ENCODE assay signal across 8 cellular contexts in the genomic region with DNA sequence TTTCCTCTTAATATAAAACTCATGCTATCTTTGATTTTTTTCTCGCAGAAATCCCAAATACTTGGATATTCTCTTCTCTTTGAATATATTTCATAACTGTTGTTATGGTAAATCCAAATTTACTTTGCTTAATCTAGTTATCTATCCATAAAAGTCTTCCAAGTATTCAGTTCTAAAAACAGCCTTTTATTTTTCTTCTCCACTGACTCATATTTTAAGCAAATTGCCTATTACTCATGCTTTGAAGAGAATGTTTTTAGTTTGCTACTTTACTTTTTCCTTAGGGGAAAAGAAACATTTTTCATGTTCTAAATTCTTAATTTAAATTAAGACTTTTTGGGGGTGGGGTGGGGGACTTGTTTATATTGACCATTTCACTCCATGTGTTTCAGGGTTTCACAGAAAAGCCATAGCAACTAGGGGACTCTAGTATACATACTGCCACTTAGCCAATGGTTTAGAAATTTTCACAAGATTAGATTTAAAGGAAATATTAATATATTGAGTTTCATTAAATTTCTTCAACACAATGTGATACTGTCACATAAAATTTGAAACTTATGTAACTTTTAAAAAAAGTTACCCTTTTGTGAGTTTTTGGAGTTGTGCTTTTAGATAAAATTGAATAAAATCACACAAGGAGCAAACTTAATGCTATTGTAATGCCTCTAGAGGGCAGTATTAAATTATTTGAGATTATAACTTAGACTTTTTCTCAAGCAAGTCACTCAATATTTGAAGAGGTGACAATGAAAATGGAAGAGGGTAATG.
DNase-seq lines count a peak whose midpoint lies in the region; ATAC-seq and TF ChIP-seq lines count a peak whose summit lies in the region.

No MANE protein-coding gene starts in this region.

- TF ChIP-seq POLR2A in stomach (IDR thresholded peaks at IDR 0.05), result no peak

- no peaks in the 10 kb centered on the region for H3K36me3 Mint-ChIP-seq in activated T-cell treated with anti-CD3 and anti-CD28 coated beads, Interleukin-2, amount 50 U/mL, for 24 hours (ENCODE audit: low read depth)

- H3K36me3 ChIP-seq in MM.1S (replicated peaks; ENCODE audit: insufficient read depth, low read length), result no peaks in the 10 kb centered on the region
- H3K36me3 ChIP-seq in ascending aorta, result no peaks in the 10 kb centered on the region
- H3K36me3 ChIP-seq in mesendoderm (ENCODE audit: control insufficient read depth, insufficient read depth, low read length), result no peaks in the 10 kb centered on the region
- H3K36me3 ChIP-seq in stomach, result no peaks in the 10 kb centered on the region

- no peak overlapping the region for H3K4ac ChIP-seq in mesendoderm (ENCODE audit: low read depth, low read length)

- H3K4me1 ChIP-seq in MM.1S (ENCODE audit: low read length), result no peaks in the 10 kb centered on the region
- H3K4me1 ChIP-seq in ascending aorta, result no peaks in the 10 kb centered on the region
- H3K4me1 ChIP-seq in mesendoderm (ENCODE audit: control insufficient read depth, low read depth, low read length), result no peaks in the 10 kb centered on the region
- no peaks in the 10 kb centered on the region for H3K4me1 ChIP-seq in stomach

- no peak overlapping the region for H3K18ac ChIP-seq in mesendoderm (ENCODE audit: low read length)

- H3K9ac ChIP-seq in MM.1S (ENCODE audit: low read length) (no peak overlapping the region), mesendoderm (ENCODE audit: low read length) (no peak overlapping the region)

- no peak overlapping the region for H2AFZ ChIP-seq in MM.1S (ENCODE audit: low read length)

- H3K4me2 ChIP-seq in MM.1S (ENCODE audit: low read depth, low read length), result no peak overlapping the region
- no peak overlapping the region for H3K4me2 ChIP-seq in mesendoderm (ENCODE audit: low read length)

- H3K4me3 ChIP-seq in MM.1S (ENCODE audit: low read length), result no peak overlapping the region
- H3K4me3 ChIP-seq in ascending aorta, result no peak overlapping the region
- H3K4me3 ChIP-seq in mesendoderm (ENCODE audit: low read length), result no peak overlapping the region
- no peak overlapping the region for H3K4me3 ChIP-seq in stomach

- H4K5ac ChIP-seq in mesendoderm (ENCODE audit: low read length), result no peak overlapping the region

- no peak overlapping the region for H3K27ac Mint-ChIP-seq in activated T-cell treated with anti-CD3 and anti-CD28 coated beads, Interleukin-2, amount 50 U/mL, for 24 hours

- H3K4me1 Mint-ChIP-seq in activated T-cell treated with anti-CD3 and anti-CD28 coated beads, Interleukin-2, amount 50 U/mL, for 24 hours (ENCODE audit: low read depth), result no peaks in the 10 kb centered on the region

- no peak overlapping the region for H3K23ac ChIP-seq in mesendoderm (ENCODE audit: low read length)

- H3K27me3 ChIP-seq in MM.1S (replicated peaks; ENCODE audit: insufficient read depth, low read length) (no peaks in the 10 kb centered on the region), ascending aorta (no peaks in the 10 kb centered on the region), mesendoderm (ENCODE audit: insufficient read depth, low read length, poor library complexity) (no peaks in the 10 kb centered on the region), stomach (no peaks in the 10 kb centered on the region)

- no peaks in the 10 kb centered on the region for H3K9me3 ChIP-seq in MM.1S (replicated peaks; ENCODE audit: insufficient read depth, low read length)
- H3K9me3 ChIP-seq in ascending aorta, result no peaks in the 10 kb centered on the region
- H3K9me3 ChIP-seq in stomach, result no peaks in the 10 kb centered on the region

- no peaks in the 10 kb centered on the region for H3K79me1 ChIP-seq in mesendoderm (ENCODE audit: low read length)

- H3K9me2 ChIP-seq in MM.1S (replicated peaks; ENCODE audit: insufficient read depth, low read length), result no peaks in the 10 kb centered on the region

- 100% methylated on average over 1 of the region's 1 CpG for WGBS in mesendoderm (ENCODE audit: extremely low coverage, insufficient coverage, low lambda C conversion rate)
- WGBS in stomach, 5 donors, result 56 to 95% (median 90%) methylated on average over 1 of the region's 1 CpG

- H3K56ac ChIP-seq in mesendoderm (ENCODE audit: low read length), result no peak overlapping the region

- no peak overlapping the region for H3K27ac ChIP-seq in MM.1S (ENCODE audit: low read length)
- no peak overlapping the region for H3K27ac ChIP-seq in ascending aorta
- H3K27ac ChIP-seq in mesendoderm (ENCODE audit: low read depth, low read length), result no peak overlapping the region
- H3K27ac ChIP-seq in stomach, result no peak overlapping the region

- TF ChIP-seq EP300 in stomach (IDR thresholded peaks at IDR 0.05), result no peak

- ATAC-seq in HG03469 (IDR thresholded peaks at IDR 0.05; ENCODE audit: unreplicated experiment), result no peak

- H3K9me3 Mint-ChIP-seq in activated T-cell treated with anti-CD3 and anti-CD28 coated beads, Interleukin-2, amount 50 U/mL, for 24 hours, result no peaks in the 10 kb centered on the region

- H3F3A ChIP-seq in MM.1S (ENCODE audit: insufficient read depth, low read length), result no peaks in the 10 kb centered on the region

- no peaks in the 10 kb centered on the region for H3K79me2 ChIP-seq in MM.1S (ENCODE audit: low read length)
- no peaks in the 10 kb centered on the region for H3K79me2 ChIP-seq in mesendoderm (ENCODE audit: control insufficient read depth, insufficient read depth, low read length)

- no peak overlapping the region for H2BK5ac ChIP-seq in mesendoderm (ENCODE audit: low read length)

- no peak overlapping the region for H2BK15ac ChIP-seq in mesendoderm (replicated peaks; ENCODE audit: low read depth)

- no peak overlapping the region for H2AK5ac ChIP-seq in mesendoderm (ENCODE audit: low read length)

- no peaks in the 10 kb centered on the region for H4K20me1 ChIP-seq in MM.1S (ENCODE audit: insufficient read depth, low read length)

- H3K27me3 Mint-ChIP-seq in activated T-cell treated with anti-CD3 and anti-CD28 coated beads, Interleukin-2, amount 50 U/mL, for 24 hours, result no peaks in the 10 kb centered on the region

- peak; percentile 66 for TF ChIP-seq CTCF in MM.1S (IDR thresholded peaks at IDR 0.05; ENCODE audit: low read length)
- peak in 2 of 3 experiments; percentile 18 to 51 for TF ChIP-seq CTCF in ascending aorta (IDR thresholded peaks at IDR 0.05)
- TF ChIP-seq CTCF in stomach (IDR thresholded peaks at IDR 0.05), result peak in 3 of 7 experiments; percentile 20 to 39 (median 23)

- no peak overlapping the region for H2BK120ac ChIP-seq in mesendoderm (ENCODE audit: low read depth, low read length)

- DNase-seq in NOMO-1 treated with DMSO at 0.1 percent for 48 hours (lab: John Stamatoyannopoulos, UW; ENCODE audit: unreplicated experiment), result peak; percentile 12
- DNase-seq in NOMO-1 treated with dmso at 0.1 percent for 144 hours (lab: John Stamatoyannopoulos, UW; ENCODE audit: unreplicated experiment), result no peak
- peak; percentile 53 for DNase-seq in MM.1S
- no peak for DNase-seq in ascending aorta (ENCODE audit: low spot score in 2 of 2)
- DNase-seq in mesendoderm, result peak; percentile 45
- DNase-seq in stomach, result no peak
- DNase-seq in activated T-cell treated with anti-CD3 and anti-CD28 coated beads, Interleukin-2, amount 50 U/mL, for 24 hours, result no peak

- no peak overlapping the region for H3K4me3 Mint-ChIP-seq in activated T-cell treated with anti-CD3 and anti-CD28 coated beads, Interleukin-2, amount 50 U/mL, for 24 hours

- H4K8ac ChIP-seq in mesendoderm (ENCODE audit: low read depth, low read length), result no peak overlapping the region

- intact Hi-C loops in ascending aorta (cut with DNase I), result no loop called here
- intact Hi-C loops in stomach (cut with DNase I; ENCODE audit: low total_unique reads), result no loop called here

Comparison
In these comparisons a context has a peak if more than half of its experiments do, and no peak if none do; other contexts are left out.
1. DNase-seq: peak in NOMO-1 treated with DMSO at 0.1 percent for 48 hours (single experiment), MM.1S (single experiment) and mesendoderm (single experiment); none in NOMO-1 treated with dmso at 0.1 percent for 144 hours (single experiment), ascending aorta (0 of 2), stomach (single experiment) and activated T-cell treated with anti-CD3 and anti-CD28 coated beads, Interleukin-2, amount 50 U/mL, for 24 hours (single experiment).